8 cellular contexts compared by ENCODE assay signal in the genomic region with DNA sequence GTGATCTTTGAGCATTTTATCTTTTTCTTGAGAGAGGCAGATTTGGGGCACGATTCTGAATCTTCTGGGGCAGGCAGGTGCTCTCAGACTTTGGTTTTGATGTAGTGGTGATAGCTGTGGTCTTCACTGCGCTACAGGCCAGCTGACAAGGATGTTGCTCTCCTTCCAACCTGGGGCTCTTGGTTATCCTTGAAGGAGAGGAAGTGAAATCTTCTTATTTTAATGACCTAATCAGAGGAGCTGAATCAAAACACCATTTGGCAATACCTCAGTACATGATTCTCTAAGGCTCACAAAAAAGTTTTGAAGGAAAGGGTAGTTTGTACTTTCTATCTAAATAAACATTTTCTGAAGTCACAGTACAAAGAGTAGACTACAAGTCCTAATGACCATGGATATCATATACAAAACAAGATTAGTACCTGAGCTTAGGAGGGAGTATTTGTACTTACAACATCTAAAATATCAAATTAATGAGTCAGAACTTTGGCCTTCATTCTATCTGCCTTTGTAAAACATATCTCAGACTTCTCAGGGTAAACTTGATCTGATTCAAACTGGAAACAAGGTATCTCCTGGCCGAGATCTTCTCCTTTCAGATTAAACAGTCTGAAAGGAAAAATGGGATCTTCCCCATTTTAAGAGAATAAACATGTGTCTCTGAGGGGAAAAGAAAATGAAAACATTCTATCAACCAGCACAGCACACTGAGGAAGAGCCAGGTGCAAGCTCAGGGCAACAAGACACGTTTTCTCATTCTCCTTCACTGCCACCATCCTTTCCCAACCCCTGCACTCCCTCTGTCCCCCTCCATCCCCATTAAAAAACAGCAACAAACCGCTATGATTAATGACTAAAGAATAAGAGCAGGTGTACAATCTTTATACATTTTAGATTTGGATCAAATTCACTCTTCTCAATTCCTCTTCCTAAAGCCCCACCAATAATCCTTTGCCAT.
DNase-seq lines count a peak whose midpoint lies in the region; ATAC-seq and FAIRE-seq lines count a peak whose summit lies in the region.

No MANE protein-coding gene starts in this region.

- H3K4me3 ChIP-seq in right cardiac atrium (ENCODE audit: low read length) = no peak overlapping the region

- intact Hi-C loops in right cardiac atrium (cut with DNase I) = no loop called here

- no peak for FAIRE-seq in RCC 7860 (lab: Jason Lieb, UNC)

- DNase-seq in CD1c-positive myeloid dendritic cell (ENCODE audit: extremely low spot score) (peak; percentile 63), RCC 7860 (ENCODE audit: low spot score) (peak; percentile 29), right cardiac atrium (no peak), 8988T (no peak), NCI-H2029 treated with DMSO at 0.1 percent for 48 hours (lab: John Stamatoyannopoulos, UW) (no peak)
- no peak for DNase-seq in stimulated activated CD4-positive, alpha-beta T cell treated with anti-CD3 and anti-CD28 coated beads, Interleukin-12 subunit alpha, Interleukin-12 subunit beta, amount 100 ng/mL, for 4 hours
- DNase-seq in stimulated activated naive CD4-positive, alpha-beta T cell (lab: John Stamatoyannopoulos, UW) = no peak

- no peaks in the 10 kb centered on the region for H3K9me3 ChIP-seq in right cardiac atrium (ENCODE audit: control insufficient read depth, low read length)

- H3K4me1 ChIP-seq in right cardiac atrium (ENCODE audit: control insufficient read depth, insufficient read depth, low read length) = peaks cover 10% of the 10 kb centered on the region

- H3K27me3 ChIP-seq in right cardiac atrium (ENCODE audit: control insufficient read depth, insufficient read depth) = no peaks in the 10 kb centered on the region

- peak; percentile 29 for ATAC-seq in GM21825 (IDR thresholded peaks at IDR 0.05; ENCODE audit: unreplicated experiment)
- peak; percentile 6 to 11 for ATAC-seq in right cardiac atrium

- peak overlapping the region; percentile 48 for H3K27ac ChIP-seq in right cardiac atrium (ENCODE audit: low read length)

- 56% methylated on average over 5 of the region's 5 CpGs for WGBS in right cardiac atrium

Comparison
In these comparisons a context has a peak if more than half of its experiments do, and no peak if none do; other contexts are left out.
1. DNase-seq: peak in CD1c-positive myeloid dendritic cell (single experiment) and RCC 7860 (single experiment); none in right cardiac atrium (0 of 3), stimulated activated CD4-positive, alpha-beta T cell treated with anti-CD3 and anti-CD28 coated beads, Interleukin-12 subunit alpha, Interleukin-12 subunit beta, amount 100 ng/mL, for 4 hours (single experiment), stimulated activated naive CD4-positive, alpha-beta T cell (0 of 6), 8988T (single experiment) and NCI-H2029 treated with DMSO at 0.1 percent for 48 hours (single experiment).